ENCODE assay signal across 25 cellular contexts in the genomic region with DNA sequence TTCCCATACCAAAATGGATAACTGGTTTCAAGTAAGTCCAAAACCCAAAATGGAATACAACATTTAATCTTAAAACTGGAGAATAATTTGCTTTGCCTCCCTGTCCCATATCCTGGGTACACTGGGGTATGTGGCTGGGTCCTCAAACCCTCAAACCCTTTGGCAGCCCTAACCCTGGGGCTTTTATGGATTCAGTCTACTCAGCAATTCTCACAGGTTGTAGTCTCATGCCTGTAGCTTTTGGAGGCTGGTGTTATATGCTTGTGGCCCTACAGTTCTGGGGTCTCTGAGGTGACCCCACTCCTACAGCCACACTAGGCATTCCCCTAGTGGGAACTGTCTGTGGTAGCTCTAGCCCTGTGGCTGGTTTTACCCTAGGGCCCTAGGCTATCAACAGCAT.
"Had no signal": no experiment of that assay in that cellular context is flagged by ENCODE, and none has a peak within 500 bp of the region (broad histone marks: within the 10 kb centered on the region; RNA-seq: fewer than 3 reads in every experiment).

No MANE protein-coding gene starts in this region.

- H3K36me3 ChIP-seq: stomach, suprapubic skin, thoracic aorta, thyroid gland, tibial artery, tibial nerve, transverse colon, upper lobe of left lung, uterus, vagina had no signal

- H3K27me3 ChIP-seq: stomach, suprapubic skin, testis, thyroid gland, tibial artery, transverse colon, upper lobe of left lung, uterus, vagina had no signal

- H3K4me3 ChIP-seq: stomach, suprapubic skin, testis, thoracic aorta, thyroid gland, tibial artery, tibial nerve, transverse colon, upper lobe of left lung, uterus, vagina had no signal

- FAIRE-seq: urothelium cell line had no signal

- ATAC-seq: stimulated activated effector memory CD8-positive, alpha-beta T cell treated with anti-CD3 and anti-CD28 coated beads, Interleukin-12 subunit alpha, Interleukin-12 subunit beta, amount 100 ng/mL, for 72 hours; stimulated activated memory B cell treated with anti-CD40 and anti-IgM and Interleukin-4, amounts not matched to agents 10 μg/mL and 1 μg/mL and 100 μg/mL, for 72 hours; stimulated activated naive B cell treated with anti-CD40 and anti-IgM and Interleukin-4, amounts not matched to agents 10 μg/mL and 1 μg/mL and 100 μg/mL, for 72 hours; stimulated activated naive CD8-positive, alpha-beta T cell treated with anti-CD3 and anti-CD28 coated beads, Interleukin-15, amount 100 ng/mL, for 72 hours; stimulated activated naive CD8-positive, alpha-beta T cell treated with anti-CD3 and anti-CD28 coated beads, Interleukin-15, Interleukin-2, amounts not matched to agents 100 U/mL and 50 U/mL, for 24 hours had no signal

- DNase-seq: stimulated activated CD4-positive, alpha-beta T cell treated with anti-CD3 and anti-CD28 coated beads, Interleukin-2, amount 100 ng/mL, for 48 hours; stimulated activated CD4-positive, alpha-beta T cell treated with anti-CD3 and anti-CD28 coated beads, Interleukin-4, amount 100 ng/mL, for 1 hour; stimulated activated CD4-positive, alpha-beta T cell treated with anti-CD3 and anti-CD28 coated beads, Interleukin-4, amount 100 ng/mL, for 24 hours; stimulated activated CD4-positive, alpha-beta T cell treated with anti-CD3 and anti-CD28 coated beads, Interleukin-4, amount 100 ng/mL, for 4 hours; stimulated activated CD8-positive, alpha-beta memory T cell treated with anti-CD3 and anti-CD28 coated beads, Interleukin-4, amount 100 ng/mL, for 48 hours; stimulated activated naive B cell treated with anti-CD40 and anti-IgM and Interleukin-4, amounts not matched to agents 10 μg/mL and 1 μg/mL and 100 μg/mL, for 72 hours; stimulated activated naive CD4-positive, alpha-beta T cell; stimulated activated naive CD4-positive, alpha-beta T cell treated with Interleukin-2 at 50 U/mL for 16 hours; stimulated activated naive CD8-positive, alpha-beta T cell treated with anti-CD3 and anti-CD28 coated beads, Interleukin-15, amount 100 ng/mL, for 72 hours; stimulated activated naive CD8-positive, alpha-beta T cell treated with anti-CD3 and anti-CD28 coated beads, Interleukin-15, Interleukin-2, amounts not matched to agents 100 U/mL and 50 U/mL, for 24 hours; stomach; substantia nigra; testis; thyroid gland; tibial artery; transverse colon; upper lobe of left lung; uterus had no signal

- H3K4me1 ChIP-seq: stomach, suprapubic skin, testis, thyroid gland, tibial artery, tibial nerve, transverse colon, upper lobe of left lung, uterus, vagina had no signal

- H3K27ac ChIP-seq: stomach, suprapubic skin, testis, thoracic aorta, thyroid gland, tibial artery, tibial nerve, transverse colon, upper lobe of left lung, uterus, vagina had no signal

- H3K9me3 ChIP-seq: stomach, suprapubic skin, testis, thoracic aorta, thyroid gland, tibial artery, tibial nerve, transverse colon, upper lobe of left lung, uterus, vagina had no signal
